Comparison of ENCODE assay signal across 9 cellular contexts in the genomic region with DNA sequence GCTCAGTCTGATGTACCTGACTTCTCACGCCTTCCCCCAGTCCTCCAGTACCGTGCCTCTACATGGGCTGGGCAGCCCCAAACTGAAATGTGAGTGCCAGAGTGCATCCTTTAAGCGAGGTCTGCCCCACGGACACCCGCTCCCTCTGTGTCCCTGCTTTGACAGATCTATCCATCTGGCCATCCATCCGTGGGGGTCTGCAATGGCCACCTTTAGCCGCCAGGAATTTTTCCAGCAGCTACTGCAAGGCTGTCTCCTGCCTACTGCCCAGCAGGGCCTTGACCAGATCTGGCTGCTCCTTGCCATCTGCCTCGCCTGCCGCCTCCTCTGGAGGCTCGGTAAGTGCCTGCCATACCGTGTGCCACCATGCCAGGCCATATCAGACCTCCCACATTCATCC. TPM values are rescaled to one million over a fixed set of nuclear protein-coding genes. Genes with fewer than 3 reads are reported as not detected.
DNase-seq lines count a peak whose midpoint lies in the region; ATAC-seq and TF ChIP-seq lines count a peak whose summit lies in the region.
"Had no signal": no experiment of that assay in that cellular context is flagged by ENCODE, and none has a peak within 500 bp of the region (broad histone marks: within the 10 kb centered on the region; RNA-seq: fewer than 3 reads in every experiment).

No MANE protein-coding gene starts in this region.

- no peaks in the 10 kb centered on the region for H3K27me3 Mint-ChIP-seq in activated CD4-positive, alpha-beta memory T cell treated with anti-CD3 and anti-CD28 coated beads for 36 hours

- CTCF ChIA-PET in activated CD4-positive, alpha-beta memory T cell treated with anti-CD3 and anti-CD28 coated beads for 36 hours (lab: Charles Lee): no interaction called here

- POLR2A ChIA-PET in activated CD4-positive, alpha-beta memory T cell treated with anti-CD3 and anti-CD28 coated beads for 36 hours (lab: Charles Lee): interaction anchor here (0.6 kb wide), 1 partner anchor 1170 kb away, joined by 4 read pairs; no protein-coding TSS in a partner anchor

- H3K9me2 ChIP-seq in GM23248 (ENCODE audit: insufficient read depth): no peaks in the 10 kb centered on the region

- in situ Hi-C loops in GM23248 (cut with MboI): no loop called here

- H3K4me1 Mint-ChIP-seq in activated CD4-positive, alpha-beta memory T cell treated with anti-CD3 and anti-CD28 coated beads for 36 hours (ENCODE audit: low read depth): peaks cover 14% of the 10 kb centered on the region

- no peaks in the 10 kb centered on the region for H3K9me3 ChIP-seq in GM23248 (ENCODE audit: low read depth)
- H3K9me3 ChIP-seq in right cardiac atrium (ENCODE audit: control insufficient read depth, low read length): no peaks in the 10 kb centered on the region
- H3K9me3 ChIP-seq in smooth muscle cell (replicated peaks; ENCODE audit: low read depth): no peaks in the 10 kb centered on the region

- peak overlapping the region; percentile 96 for H2AFZ ChIP-seq in GM23248
- H2AFZ ChIP-seq in smooth muscle cell (ENCODE audit: low read depth): no peak overlapping the region

- TF ChIP-seq CTCF in smooth muscle cell (IDR thresholded peaks at IDR 0.05; ENCODE audit: borderline replicate concordance, insufficient read depth, poor library complexity, severe bottlenecking): no peak

- H3K36me3 ChIP-seq in GM23248 (ENCODE audit: low read depth) (no peaks in the 10 kb centered on the region), smooth muscle cell (ENCODE audit: low read depth) (no peaks in the 10 kb centered on the region)

- ATAC-seq in right cardiac atrium (no peak), GM19351 (IDR thresholded peaks at IDR 0.05; ENCODE audit: unreplicated experiment) (no peak)

- no peaks in the 10 kb centered on the region for H3F3A ChIP-seq in GM23248 (ENCODE audit: insufficient read depth)
- no peaks in the 10 kb centered on the region for H3F3A ChIP-seq in smooth muscle cell (ENCODE audit: low read depth)

- 22 to 27% methylated on average over 7 to 11 of the region's 11 CpGs for WGBS in GM23248 (ENCODE audit: low coverage in 1 of 2, low lambda C conversion rate in 2 of 2, missing lambda C conversion rate in 2 of 2), 2 experiments
- 59% methylated on average over 11 of the region's 11 CpGs for WGBS in right cardiac atrium
- 72% methylated on average over 11 of the region's 11 CpGs for WGBS in smooth muscle cell (ENCODE audit: low lambda C conversion rate)

- H3K9ac ChIP-seq in GM23248: peak overlapping the region; percentile 88
- no peak overlapping the region for H3K9ac ChIP-seq in smooth muscle cell (ENCODE audit: low read depth)

- H3K4me3 ChIP-seq in GM23248 (peak overlapping the region; percentile 91), right cardiac atrium (ENCODE audit: low read length) (peak overlapping the region; percentile 82), smooth muscle cell (peak overlapping the region; percentile 67)

- H3K36me3 Mint-ChIP-seq in activated CD4-positive, alpha-beta memory T cell treated with anti-CD3 and anti-CD28 coated beads for 36 hours: no peaks in the 10 kb centered on the region

- H3K4me1 ChIP-seq in GM23248 (ENCODE audit: insufficient read depth) (no peaks in the 10 kb centered on the region), right cardiac atrium (ENCODE audit: control insufficient read depth, insufficient read depth, low read length) (peaks cover 2% of the 10 kb centered on the region), smooth muscle cell (ENCODE audit: low read depth) (no peaks in the 10 kb centered on the region)

- H4K20me1 ChIP-seq in GM23248 (ENCODE audit: insufficient read depth) (no peaks in the 10 kb centered on the region), smooth muscle cell (ENCODE audit: low read depth) (no peaks in the 10 kb centered on the region)

- peak overlapping the region; percentile 78 for H3K4me2 ChIP-seq in GM23248 (ENCODE audit: unreplicated experiment)
- peak overlapping the region; percentile 89 for H3K4me2 ChIP-seq in smooth muscle cell

- peak overlapping the region; percentile 80 for H3K27ac Mint-ChIP-seq in activated CD4-positive, alpha-beta memory T cell treated with anti-CD3 and anti-CD28 coated beads for 36 hours

- H3K9me3 Mint-ChIP-seq in activated CD4-positive, alpha-beta memory T cell treated with anti-CD3 and anti-CD28 coated beads for 36 hours: no peaks in the 10 kb centered on the region

- H3K27ac ChIP-seq in GM23248 (no peak overlapping the region), right cardiac atrium (ENCODE audit: low read length) (no peak overlapping the region), smooth muscle cell (ENCODE audit: low read depth) (no peak overlapping the region)

- no peaks in the 10 kb centered on the region for H3K27me3 ChIP-seq in GM23248 (replicated peaks; ENCODE audit: insufficient read depth)
- H3K27me3 ChIP-seq in right cardiac atrium (ENCODE audit: control insufficient read depth, insufficient read depth): no peaks in the 10 kb centered on the region
- no peaks in the 10 kb centered on the region for H3K27me3 ChIP-seq in smooth muscle cell (ENCODE audit: low read depth)

- DNase-seq in GM23248 (peak; percentile 23), right cardiac atrium (no peak), smooth muscle cell (lab: John Stamatoyannopoulos, UW; ENCODE audit: unreplicated experiment) (no peak), T1000 (lab: John Stamatoyannopoulos, UW) (no peak), NCI-H1417 (lab: John Stamatoyannopoulos, UW) (no peak), germinal center (ENCODE audit: low spot score) (no peak)
- DNase-seq in activated CD4-positive, alpha-beta memory T cell treated with anti-CD3 and anti-CD28 coated beads for 36 hours: no peak
- DNase-seq: hippocampal formation had no signal

- intact Hi-C loops in activated CD4-positive, alpha-beta memory T cell treated with anti-CD3 and anti-CD28 coated beads for 36 hours (cut with micrococcal nuclease): no loop called here
- intact Hi-C loops in right cardiac atrium (cut with DNase I): loop anchor here in 1 of 4 donors (5.0 kb wide), 1 partner anchor 432 kb away; no protein-coding TSS in a partner anchor

- H3K79me2 ChIP-seq in GM23248 (ENCODE audit: insufficient read depth): no peaks in the 10 kb centered on the region
- H3K79me2 ChIP-seq in smooth muscle cell (ENCODE audit: low read depth): no peaks in the 10 kb centered on the region

- peak overlapping the region; percentile 83 for H3K4me3 Mint-ChIP-seq in activated CD4-positive, alpha-beta memory T cell treated with anti-CD3 and anti-CD28 coated beads for 36 hours

RNA-seq across cellular contexts. Expression of a gene that starts 0.8 kb away (rescaled TPM):
- total RNA-seq in GM23248 (2014; rRNA removed; shearing (Covaris generic)): 15.4 and 32.2 TPM in 2 replicates
- polyA plus RNA-seq in GM23248 (2016; fragmentation: Nextera tagmentation; extraction: Ambion mirVana): 20.3 and 22.9 TPM in 2 replicates
- total RNA-seq in activated CD4-positive, alpha-beta memory T cell treated with anti-CD3 and anti-CD28 coated beads for 36 hours: 1 to 10 TPM; 7.1 to 7.7 TPM
- total RNA-seq in right cardiac atrium: 10 to 100 TPM; 16.1 to 22.3 (median 19.8) TPM
- polyA plus RNA-seq in right cardiac atrium: 14.0 TPM
- total RNA-seq in smooth muscle cell: 25.1 and 25.5 TPM in 2 replicates
- 14.8 and 23.2 TPM in 2 replicates for polyA plus RNA-seq in smooth muscle cell

RNA-seq across cellular contexts. Expression of a gene that starts 12.0 kb away (rescaled TPM):
- 17.0 and 21.1 TPM in 2 replicates for total RNA-seq in GM23248 (2014; rRNA removed; shearing (Covaris generic))
- polyA plus RNA-seq in GM23248 (2016; fragmentation: Nextera tagmentation; extraction: Ambion mirVana): 45.0 and 48.3 TPM in 2 replicates
- 100 to 1,000 TPM; 149 to 150 TPM for total RNA-seq in activated CD4-positive, alpha-beta memory T cell treated with anti-CD3 and anti-CD28 coated beads for 36 hours
- total RNA-seq in right cardiac atrium: 10 to 100 TPM; 74.8 to 93.4 (median 83.0) TPM
- 118 TPM for polyA plus RNA-seq in right cardiac atrium
- 49.1 and 63.0 TPM in 2 replicates for total RNA-seq in smooth muscle cell
- 85.5 and 99.8 TPM in 2 replicates for polyA plus RNA-seq in smooth muscle cell

RNA-seq across cellular contexts. Expression of a gene that starts 29.9 kb away (rescaled TPM):
- total RNA-seq in GM23248 (2014; rRNA removed; shearing (Covaris generic)): 7.9 and 8.2 TPM in 2 replicates
- polyA plus RNA-seq in GM23248 (2016; fragmentation: Nextera tagmentation; extraction: Ambion mirVana) (8.5 and 8.6 TPM in 2 replicates), right cardiac atrium (8.0 TPM), smooth muscle cell (9.7 and 9.8 TPM in 2 replicates)
- 10 to 100 TPM; 13.5 to 16.2 TPM for total RNA-seq in activated CD4-positive, alpha-beta memory T cell treated with anti-CD3 and anti-CD28 coated beads for 36 hours
- total RNA-seq in right cardiac atrium (10 to 100 TPM; 16.9 to 22.4 (median 18.5) TPM), smooth muscle cell (3.8 and 4.5 TPM in 2 replicates)

RNA-seq across cellular contexts. Expression of a gene that starts 33.6 kb away (rescaled TPM):
- total RNA-seq in GM23248 (2014; rRNA removed; shearing (Covaris generic)): 95.2 and 152 TPM in 2 replicates
- polyA plus RNA-seq in GM23248 (2016; fragmentation: Nextera tagmentation; extraction: Ambion mirVana) (64.9 and 70.6 TPM in 2 replicates), right cardiac atrium (20.0 TPM), smooth muscle cell (80.8 and 82.4 TPM in 2 replicates)
- total RNA-seq in activated CD4-positive, alpha-beta memory T cell treated with anti-CD3 and anti-CD28 coated beads for 36 hours: 10 to 100 TPM; 62.8 to 73.9 TPM
- total RNA-seq in right cardiac atrium (10 to 100 TPM; 19.9 to 25.5 (median 21.8) TPM), smooth muscle cell (60.6 and 78.9 TPM in 2 replicates)

RNA-seq across cellular contexts. Expression of a gene that starts 39.6 kb away (rescaled TPM):
- 34.5 and 35.3 TPM in 2 replicates for total RNA-seq in GM23248 (2014; rRNA removed; shearing (Covaris generic))
- 31.5 and 32.4 TPM in 2 replicates for polyA plus RNA-seq in GM23248 (2016; fragmentation: Nextera tagmentation; extraction: Ambion mirVana)
- total RNA-seq in activated CD4-positive, alpha-beta memory T cell treated with anti-CD3 and anti-CD28 coated beads for 36 hours: 10 to 100 TPM; 70.7 to 73.0 TPM
- total RNA-seq in right cardiac atrium: 1 to 10 TPM in 3 of 4 donors, under 1 TPM in 1; 0.41 to 6.5 (median 3.7) TPM
- polyA plus RNA-seq in right cardiac atrium: 3.0 TPM
- total RNA-seq in smooth muscle cell: 69.4 and 79.0 TPM in 2 replicates
- polyA plus RNA-seq in smooth muscle cell: 68.7 and 88.7 TPM in 2 replicates
